Comparison of ENCODE assay signal across 16 cellular contexts in the genomic region with DNA sequence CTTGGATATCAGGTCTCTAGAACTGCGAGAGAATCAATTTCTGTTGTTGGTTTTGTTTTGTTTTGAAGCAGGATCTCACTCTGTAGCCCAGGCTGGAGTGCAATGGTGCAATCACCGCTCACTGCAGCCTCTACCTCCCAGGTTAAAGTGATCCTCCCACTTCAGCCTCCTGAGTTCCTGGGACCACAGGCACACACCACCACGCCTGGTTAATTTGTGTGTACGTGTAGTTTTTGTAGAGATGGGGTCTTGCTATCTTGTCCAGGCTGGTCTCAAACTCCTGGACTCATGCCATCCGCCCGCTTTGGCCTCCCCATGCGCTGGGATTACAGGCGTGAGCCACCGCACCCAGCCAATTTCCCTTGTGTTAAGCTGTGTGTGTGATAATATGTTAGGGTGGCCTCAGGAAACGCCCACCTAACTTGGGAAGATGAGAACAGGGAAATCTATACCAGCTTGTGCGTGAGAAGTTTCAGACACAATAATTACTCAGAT.
DNase-seq lines count a peak whose midpoint lies in the region; ATAC-seq and TF ChIP-seq lines count a peak whose summit lies in the region.
"Had no signal": no experiment of that assay in that cellular context is flagged by ENCODE, and none has a peak within 500 bp of the region (broad histone marks: within the 10 kb centered on the region; RNA-seq: fewer than 3 reads in every experiment).

No MANE protein-coding gene starts in this region.

- H3K36me3 ChIP-seq in heart right ventricle = no peaks in the 10 kb centered on the region
- H3K36me3 ChIP-seq: BLaER1 treated with 17β-estradiol and CSF1 and Interleukin-3, amounts not matched to agents 10 nM and 100 nM had no signal

- H3K36me3 Mint-ChIP-seq in activated naive CD8-positive, alpha-beta T cell treated with anti-CD3 and anti-CD28 coated beads for 36 hours = no peaks in the 10 kb centered on the region
- peaks cover 4% of the 10 kb centered on the region for H3K36me3 Mint-ChIP-seq in glutamatergic neuron (ENCODE audit: unreplicated experiment)
- H3K36me3 Mint-ChIP-seq: CD8-positive, alpha-beta T cell had no signal

- H3K4me1 ChIP-seq in heart right ventricle = peaks cover 0 to 15% (median 0%) of the 10 kb centered on the region in 9 donors

- peaks cover 0 to 20% (median 4%) of the 10 kb centered on the region in 11 donors for H3K9me3 ChIP-seq in heart right ventricle

- H3K4me3 Mint-ChIP-seq in activated naive CD8-positive, alpha-beta T cell treated with anti-CD3 and anti-CD28 coated beads for 36 hours = no peak overlapping the region
- H3K4me3 Mint-ChIP-seq in glutamatergic neuron (ENCODE audit: unreplicated experiment) = no peak overlapping the region
- H3K4me3 Mint-ChIP-seq: B cell; CD8-positive, alpha-beta T cell had no signal

- no peak for TF ChIP-seq CTCF in heart right ventricle (IDR thresholded peaks at IDR 0.05)
- no peak for TF ChIP-seq CTCF in glutamatergic neuron (IDR thresholded peaks at IDR 0.05; ENCODE audit: partially characterized antibody, unreplicated experiment)

- peaks cover 6% of the 10 kb centered on the region for H3K27me3 Mint-ChIP-seq in activated naive CD8-positive, alpha-beta T cell treated with anti-CD3 and anti-CD28 coated beads for 36 hours
- peaks cover 6% of the 10 kb centered on the region for H3K27me3 Mint-ChIP-seq in glutamatergic neuron (ENCODE audit: unreplicated experiment)

- intact Hi-C loops in left ventricle myocardium superior (cut with micrococcal nuclease) (no loop called here), heart right ventricle (cut with DNase I) (loop anchor here in 1 of 10 donors (10.0 kb wide), 1 partner anchor 328 kb away; no protein-coding TSS in a partner anchor)

- peaks cover 0 to 9% (median 5%) of the 10 kb centered on the region in 7 donors for H3K27me3 ChIP-seq in heart right ventricle

- H3K9me3 Mint-ChIP-seq in activated naive CD8-positive, alpha-beta T cell treated with anti-CD3 and anti-CD28 coated beads for 36 hours = no peaks in the 10 kb centered on the region
- peaks cover 8% of the 10 kb centered on the region for H3K9me3 Mint-ChIP-seq in glutamatergic neuron (ENCODE audit: unreplicated experiment)

- H3K27ac Mint-ChIP-seq in activated naive CD8-positive, alpha-beta T cell treated with anti-CD3 and anti-CD28 coated beads for 36 hours = peak overlapping the region; percentile 15
- H3K27ac Mint-ChIP-seq in glutamatergic neuron (ENCODE audit: unreplicated experiment) = no peak overlapping the region
- H3K27ac Mint-ChIP-seq: B cell; CD8-positive, alpha-beta T cell had no signal

- peaks cover 3% of the 10 kb centered on the region for H3K4me1 Mint-ChIP-seq in activated naive CD8-positive, alpha-beta T cell treated with anti-CD3 and anti-CD28 coated beads for 36 hours
- peaks cover 31% of the 10 kb centered on the region for H3K4me1 Mint-ChIP-seq in glutamatergic neuron (ENCODE audit: low read depth, unreplicated experiment)

- H3K27ac ChIP-seq in heart right ventricle = no peak overlapping the region
- H3K27ac ChIP-seq: BLaER1 treated with 17β-estradiol and CSF1 and Interleukin-3, amounts not matched to agents 10 nM and 100 nM had no signal

- H3K4me3 ChIP-seq in heart right ventricle = no peak overlapping the region
- H3K4me3 ChIP-seq: BLaER1 treated with 17β-estradiol and CSF1 and Interleukin-3, amounts not matched to agents 10 nM and 100 nM; GM12878 had no signal

- DNase-seq in left ventricle myocardium superior = peak; percentile 23
- no peak for DNase-seq in heart right ventricle
- DNase-seq in activated naive CD8-positive, alpha-beta T cell treated with anti-CD3 and anti-CD28 coated beads for 36 hours = no peak
- peak; percentile 1 for DNase-seq in glutamatergic neuron
- no peak for DNase-seq in RKO (ENCODE audit: low spot score)
- DNase-seq in DMS153 treated with DMSO at 0.1 percent for 48 hours (lab: John Stamatoyannopoulos, UW; ENCODE audit: unreplicated experiment) = no peak
- DNase-seq: Calu3; CD8-positive, alpha-beta T cell; DMS53; DND-41; EL; GOT3; H7 had no signal

- no peak for ATAC-seq in left ventricle myocardium superior
- ATAC-seq in heart right ventricle = no peak
- ATAC-seq: CD8-positive, alpha-beta T cell; GM12878 had no signal

- WGBS in heart right ventricle, 2 donors = 96 to 97% methylated on average over 11 of the region's 11 CpGs

Comparison
In these comparisons a context has a peak if more than half of its experiments do, and no peak if none do; other contexts are left out.
1. DNase-seq: peak in left ventricle myocardium superior (single experiment) and glutamatergic neuron (single experiment); none in heart right ventricle (0 of 2), activated naive CD8-positive, alpha-beta T cell treated with anti-CD3 and anti-CD28 coated beads for 36 hours (single experiment), RKO (single experiment) and DMS153 treated with DMSO at 0.1 percent for 48 hours (single experiment).